Comparison of ENCODE assay signal across 1 cellular context in genomic region chr17:78214706-78215061, GRCh38.
TF ChIP-seq lines count a peak whose summit lies in the region.

No MANE protein-coding gene starts in this region.

TF ChIP-seq in K562, 482 proteins besides CTCF, POLR2A, EP300 and RAD21:
- TF ChIP-seq PHF21A (IDR thresholded peaks at IDR 0.05; ENCODE audit: borderline replicate concordance, low read depth) (no peak), ZNF384 (IDR thresholded peaks at IDR 0.05; ENCODE audit: low read depth, low read length) (no peak), SP1 (CRISPR knock-in tag; IDR thresholded peaks at IDR 0.05) (no peak), ATF4 (CRISPR knock-in tag; IDR thresholded peaks at IDR 0.05) (no peak), KDM5B (IDR thresholded peaks at IDR 0.05; ENCODE audit: insufficient replicate concordance, low read depth, low read length) (peak; percentile 16), TBL1XR1 (IDR thresholded peaks at IDR 0.05; ENCODE audit: low read length in 2 of 2) (no peak), CEBPG (CRISPR knock-in tag; IDR thresholded peaks at IDR 0.05) (no peak), CEBPG (tag; conservative IDR thresholded peaks at IDR 0.05 in 1 of 2, IDR thresholded peaks at IDR 0.05 in 1 of 2) (no peak), NFRKB (IDR thresholded peaks at IDR 0.05; ENCODE audit: low read depth) (0 out of 2 replicates have a peak, but pooled peaks have one; percentile 32), SNAPC5 (CRISPR knock-in tag; IDR thresholded peaks at IDR 0.05) (no peak), SRF (CRISPR knock-in tag; IDR thresholded peaks at IDR 0.05) (no peak), SPI1 (IDR thresholded peaks at IDR 0.05; ENCODE audit: borderline replicate concordance, low read depth, low read length) (no peak), ZNF263 (CRISPR knock-in tag; IDR thresholded peaks at IDR 0.05; ENCODE audit: borderline replicate concordance) (no peak), TAF1 (IDR thresholded peaks at IDR 0.05; ENCODE audit: control insufficient read depth, extremely low read depth, insufficient read depth, low read length, severe bottlenecking) (no peak), FOXA1 (IDR thresholded peaks at IDR 0.05; ENCODE audit: borderline replicate concordance) (no peak), GABPB1 (CRISPR knock-in tag; IDR thresholded peaks at IDR 0.05) (no peak; the same call in 1 of the 2 replicates), TCFL5 (CRISPR knock-in tag; conservative IDR thresholded peaks at IDR 0.05) (no peak), U2AF2 (optimal IDR thresholded peaks at IDR 0.05; ENCODE audit: low read depth, low read length) (no peak), ZNF707 (CRISPR knock-in tag; conservative IDR thresholded peaks at IDR 0.05) (no peak), NR2C2 (CRISPR knock-in tag; IDR thresholded peaks at IDR 0.05) (no peak), NR2C2 (tag; IDR thresholded peaks at IDR 0.05) (0 out of 2 replicates have a peak, but pooled peaks have one; percentile 5), ATF2 (CRISPR knock-in tag; IDR thresholded peaks at IDR 0.05) (no peak), HMGXB4 (CRISPR knock-in tag; IDR thresholded peaks at IDR 0.05) (no peak)
